Comparison of ENCODE assay signal across 8 cellular contexts in the genomic region with DNA sequence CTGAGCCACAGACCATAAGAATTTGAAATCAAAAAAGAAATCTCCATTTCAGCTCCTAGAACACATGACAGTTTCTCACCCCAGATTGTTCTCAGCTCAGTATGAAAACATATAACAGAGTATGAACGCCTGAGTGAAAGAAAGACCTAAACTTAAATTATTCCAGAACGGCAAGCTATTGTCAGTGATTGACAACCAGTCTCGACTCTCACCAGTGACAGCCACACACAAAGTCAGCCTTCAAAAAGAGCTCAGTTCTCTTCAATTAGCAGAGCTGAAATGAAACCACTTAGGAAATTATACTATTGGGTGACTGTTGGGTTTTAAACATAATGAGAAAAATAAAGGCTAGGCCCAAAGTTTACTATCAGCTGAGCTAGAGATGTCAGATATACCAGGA.
"Had no signal": no experiment of that assay in that cellular context is flagged by ENCODE, and none has a peak within 500 bp of the region (broad histone marks: within the 10 kb centered on the region; RNA-seq: fewer than 3 reads in every experiment).

No MANE protein-coding gene starts in this region.

- H3K4me1 Mint-ChIP-seq: IgD-negative memory B cell had no signal

- H3K9ac ChIP-seq: KMS-11 had no signal

- H3K27ac Mint-ChIP-seq: IgD-negative memory B cell had no signal

- H3K4me3 Mint-ChIP-seq: IgD-negative memory B cell had no signal

- ATAC-seq: HepG2, K562 had no signal

- H3K4me3 ChIP-seq: K562 had no signal

- H3K4me2 ChIP-seq: KMS-11 had no signal

- H3K27ac ChIP-seq: HL-60, KMS-11 had no signal

- DNase-seq: IMR-90, KBM-7, KG1 had no signal
